ENCODE assay signal across 9 cellular contexts in the genomic region with DNA sequence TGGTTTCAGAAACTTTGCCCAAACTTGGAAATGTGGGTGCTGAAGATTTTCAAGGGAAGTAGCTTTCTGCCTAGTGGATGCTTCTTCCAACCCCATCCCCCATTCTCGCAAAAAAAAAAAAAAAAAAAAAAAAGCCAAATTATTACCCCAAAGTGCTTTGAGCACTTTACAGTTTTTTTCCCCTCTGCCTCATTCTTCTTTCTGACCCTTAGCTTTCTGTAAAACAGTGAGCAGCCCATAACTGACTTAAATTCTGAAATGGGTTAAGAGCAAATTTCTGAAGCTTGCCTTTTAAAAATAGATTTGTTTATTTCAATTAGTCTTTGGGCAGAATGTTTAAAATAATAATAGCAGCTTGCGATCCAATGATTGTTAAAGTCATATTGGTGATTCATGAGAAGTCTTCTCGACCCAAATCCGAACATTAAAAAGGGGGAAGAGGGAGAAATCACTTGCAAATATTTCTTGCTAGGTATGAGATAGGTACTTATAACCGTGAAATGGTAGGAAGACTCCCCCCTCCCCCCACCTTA. TPM values are rescaled to one million over a fixed set of nuclear protein-coding genes. Genes with fewer than 3 reads are reported as not detected.
A peak's percentile ranks its signal among the peaks of the same experiment; 100 is the strongest.
DNase-seq lines count a peak whose midpoint lies in the region; ATAC-seq lines count a peak whose summit lies in the region.
"Had no signal": no experiment of that assay in that cellular context is flagged by ENCODE, and none has a peak within 500 bp of the region (broad histone marks: within the 10 kb centered on the region; RNA-seq: fewer than 3 reads in every experiment).

No MANE protein-coding gene starts in this region.

- H3K4me1 ChIP-seq in iPS-18a (ENCODE audit: control insufficient read depth, low read depth, low read length), result peaks cover 7% of the 10 kb centered on the region

- H3K9me3 ChIP-seq in iPS-18a (ENCODE audit: control insufficient read depth, low read depth, low read length), result no peaks in the 10 kb centered on the region

- no peak overlapping the region for H3K27ac Mint-ChIP-seq in activated CD8-positive, alpha-beta T cell treated with anti-CD3 and anti-CD28 coated beads, Interleukin-2, amount 10 ng/mL, durations not matched to agents 7 days and 5 days
- H3K27ac Mint-ChIP-seq in stimulated activated naive CD8-positive, alpha-beta T cell treated with anti-CD3 and anti-CD28 coated beads, Interleukin-15, amount 100 ng/mL, for 72 hours, result no peak overlapping the region

- no peaks in the 10 kb centered on the region for H3K36me3 Mint-ChIP-seq in activated CD8-positive, alpha-beta T cell treated with anti-CD3 and anti-CD28 coated beads, Interleukin-2, amount 10 ng/mL, durations not matched to agents 7 days and 5 days (ENCODE audit: low read depth)

- peaks cover 58% of the 10 kb centered on the region for H3K27me3 Mint-ChIP-seq in activated CD8-positive, alpha-beta T cell treated with anti-CD3 and anti-CD28 coated beads, Interleukin-2, amount 10 ng/mL, durations not matched to agents 7 days and 5 days (ENCODE audit: low read depth)
- H3K27me3 Mint-ChIP-seq in stimulated activated naive CD8-positive, alpha-beta T cell treated with anti-CD3 and anti-CD28 coated beads, Interleukin-15, amount 100 ng/mL, for 72 hours, result peaks cover 59% of the 10 kb centered on the region

- POLR2A ChIA-PET in activated CD8-positive, alpha-beta T cell treated with anti-CD3 and anti-CD28 coated beads, Interleukin-2, amount 10 ng/mL, durations not matched to agents 7 days and 5 days (lab: Charles Lee), result interaction anchor here (0.9 kb wide), 1 partner anchor 829 kb away, joined by 3 read pairs; a partner anchor contains a TSS

- peak overlapping the region; percentile 25 for H3K27ac ChIP-seq in iPS-18a (ENCODE audit: low read length)
- H3K27ac ChIP-seq: 22Rv1 had no signal

- peaks cover 10% of the 10 kb centered on the region for H3K27me3 ChIP-seq in iPS-18a (ENCODE audit: control insufficient read depth, insufficient read depth, low read length)

- no peak for ATAC-seq in activated CD8-positive, alpha-beta T cell treated with anti-CD3 and anti-CD28 coated beads, Interleukin-2, amount 10 ng/mL, durations not matched to agents 7 days and 5 days
- ATAC-seq in stimulated activated naive CD8-positive, alpha-beta T cell treated with anti-CD3 and anti-CD28 coated beads, Interleukin-15, amount 100 ng/mL, for 72 hours, result no peak

- peak overlapping the region; percentile 85 for H3K9ac ChIP-seq in iPS-18a (ENCODE audit: low read length)

- H3K9me3 Mint-ChIP-seq in activated CD8-positive, alpha-beta T cell treated with anti-CD3 and anti-CD28 coated beads, Interleukin-2, amount 10 ng/mL, durations not matched to agents 7 days and 5 days (ENCODE audit: insufficient read depth), result no peaks in the 10 kb centered on the region
- no peaks in the 10 kb centered on the region for H3K9me3 Mint-ChIP-seq in stimulated activated naive CD8-positive, alpha-beta T cell treated with anti-CD3 and anti-CD28 coated beads, Interleukin-15, amount 100 ng/mL, for 72 hours

- peak overlapping the region; percentile 81 for H3K4me3 Mint-ChIP-seq in activated CD8-positive, alpha-beta T cell treated with anti-CD3 and anti-CD28 coated beads, Interleukin-2, amount 10 ng/mL, durations not matched to agents 7 days and 5 days
- H3K4me3 Mint-ChIP-seq in stimulated activated naive CD8-positive, alpha-beta T cell treated with anti-CD3 and anti-CD28 coated beads, Interleukin-15, amount 100 ng/mL, for 72 hours, result peak overlapping the region; percentile 89 to 96

- H3K4me1 Mint-ChIP-seq in activated CD8-positive, alpha-beta T cell treated with anti-CD3 and anti-CD28 coated beads, Interleukin-2, amount 10 ng/mL, durations not matched to agents 7 days and 5 days (ENCODE audit: low read depth), result peaks cover 34% of the 10 kb centered on the region
- peaks cover 47% of the 10 kb centered on the region for H3K4me1 Mint-ChIP-seq in stimulated activated naive CD8-positive, alpha-beta T cell treated with anti-CD3 and anti-CD28 coated beads, Interleukin-15, amount 100 ng/mL, for 72 hours

- CTCF ChIA-PET in activated CD8-positive, alpha-beta T cell treated with anti-CD3 and anti-CD28 coated beads, Interleukin-2, amount 10 ng/mL, durations not matched to agents 7 days and 5 days (lab: Charles Lee), result interaction anchor here (2.4 kb wide), 1 partner anchor 748 kb away, joined by 12 read pairs; no protein-coding TSS in a partner anchor

- peak overlapping the region; percentile 99 for H3K4me3 ChIP-seq in iPS-18a (ENCODE audit: low read length)

- peaks cover 36% of the 10 kb centered on the region for H3K36me3 ChIP-seq in iPS-18a (ENCODE audit: control insufficient read depth, low read depth, low read length)

- DNase-seq in DMS53 treated with DMSO at 0.1 percent for 48 hours (lab: John Stamatoyannopoulos, UW; ENCODE audit: unreplicated experiment), result peak; percentile 25
- no peak for DNase-seq in DMS53 (lab: John Stamatoyannopoulos, UW)
- no peak for DNase-seq in activated CD8-positive, alpha-beta T cell treated with anti-CD3 and anti-CD28 coated beads, Interleukin-2, amount 10 ng/mL, durations not matched to agents 7 days and 5 days
- no peak for DNase-seq in stimulated activated naive CD8-positive, alpha-beta T cell treated with anti-CD3 and anti-CD28 coated beads, Interleukin-15, amount 100 ng/mL, for 72 hours
- no peak for DNase-seq in COR-L47 (lab: John Stamatoyannopoulos, UW)
- no peak for DNase-seq in ureter (ENCODE audit: low spot score)
- DNase-seq in cortex of kidney (lab: John Stamatoyannopoulos, UW), result no peak

RNA-seq across cellular contexts. Expression of a gene that starts 1.0 kb away (rescaled TPM):
- not detected for total RNA-seq in activated CD8-positive, alpha-beta T cell treated with anti-CD3 and anti-CD28 coated beads, Interleukin-2, amount 10 ng/mL, durations not matched to agents 7 days and 5 days
- 6.6 TPM for total RNA-seq in ureter
